Comparison of ENCODE assay signal across 16 cellular contexts in the genomic region with DNA sequence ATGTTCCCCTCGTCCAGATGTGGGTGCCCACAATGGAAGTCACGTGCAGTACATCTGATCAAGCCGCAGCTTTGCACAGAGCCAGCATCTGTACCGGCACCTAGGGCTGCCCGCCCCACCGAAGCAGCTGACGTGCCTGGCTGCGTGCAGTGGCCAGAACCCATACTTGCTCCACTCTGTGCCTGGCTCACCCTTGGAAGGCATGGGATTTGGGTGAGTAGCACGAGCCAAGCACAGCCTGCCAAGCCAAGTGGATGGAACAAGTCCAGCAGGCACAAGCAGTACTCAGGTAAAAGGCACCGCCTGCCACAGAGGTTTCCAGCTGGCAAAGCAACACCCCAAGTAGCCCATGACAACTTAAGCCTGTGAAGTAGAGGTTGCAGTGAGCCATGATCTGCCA.
"Had no signal": no experiment of that assay in that cellular context is flagged by ENCODE, and none has a peak within 500 bp of the region (broad histone marks: within the 10 kb centered on the region; RNA-seq: fewer than 3 reads in every experiment).

No MANE protein-coding gene starts in this region.

- H3K4me1 Mint-ChIP-seq: activated naive CD8-positive, alpha-beta T cell treated with anti-CD3 and anti-CD28 coated beads, Interleukin-2, amount 10 ng/mL, durations not matched to agents 7 days and 5 days; activated T-helper 17 cell treated with anti-CD3 and anti-CD28 coated beads, Interleukin-2, amount 50 U/mL, for 72 hours; natural killer cell had no signal

- ATAC-seq: activated T-helper 17 cell treated with anti-CD3 and anti-CD28 coated beads, Interleukin-2, amount 50 U/mL, for 72 hours; body of pancreas; natural killer cell; WTC11 had no signal

- H3K4me3 Mint-ChIP-seq: activated CD4-positive, alpha-beta memory T cell treated with anti-CD3 and anti-CD28 coated beads for 36 hours; activated naive CD8-positive, alpha-beta T cell treated with anti-CD3 and anti-CD28 coated beads, Interleukin-2, amount 10 ng/mL, durations not matched to agents 7 days and 5 days; activated T-helper 17 cell treated with anti-CD3 and anti-CD28 coated beads, Interleukin-2, amount 50 U/mL, for 72 hours; natural killer cell; WTC11 had no signal

- FAIRE-seq: frontal cortex had no signal

- H3K36me3 Mint-ChIP-seq: activated CD4-positive, alpha-beta memory T cell treated with anti-CD3 and anti-CD28 coated beads for 36 hours; natural killer cell; WTC11 had no signal

- DNase-seq: activated CD4-positive, alpha-beta memory T cell treated with anti-CD3 and anti-CD28 coated beads for 36 hours; activated CD4-positive, alpha-beta T cell treated with anti-CD3 and anti-CD28 coated beads for 4 hours; activated naive CD4-positive, alpha-beta T cell treated with Interleukin-2 at 50 U/mL for 16 hours; activated naive CD8-positive, alpha-beta T cell treated with anti-CD3 and anti-CD28 coated beads, Interleukin-2, amount 10 ng/mL, durations not matched to agents 7 days and 5 days; activated T-cell treated with anti-CD3 and anti-CD28 coated beads, Interleukin-2, amount 50 U/mL, for 1 hour; colonic mucosa; erythroblast; kidney glomerular epithelial cell; lower lobe of right lung; natural killer cell; stimulated activated CD4-positive, alpha-beta T cell treated with anti-CD3 and anti-CD28 coated beads, Interleukin-2, amount 100 ng/mL, for 24 hours; stimulated activated naive CD4-positive, alpha-beta T cell treated with Interleukin-2 at 50 U/mL for 16 hours had no signal

- H3K27me3 Mint-ChIP-seq: activated CD4-positive, alpha-beta memory T cell treated with anti-CD3 and anti-CD28 coated beads for 36 hours; activated naive CD8-positive, alpha-beta T cell treated with anti-CD3 and anti-CD28 coated beads, Interleukin-2, amount 10 ng/mL, durations not matched to agents 7 days and 5 days; activated T-helper 17 cell treated with anti-CD3 and anti-CD28 coated beads, Interleukin-2, amount 50 U/mL, for 72 hours had no signal

- H3K27ac Mint-ChIP-seq: activated CD4-positive, alpha-beta memory T cell treated with anti-CD3 and anti-CD28 coated beads for 36 hours; activated naive CD8-positive, alpha-beta T cell treated with anti-CD3 and anti-CD28 coated beads, Interleukin-2, amount 10 ng/mL, durations not matched to agents 7 days and 5 days; activated T-helper 17 cell treated with anti-CD3 and anti-CD28 coated beads, Interleukin-2, amount 50 U/mL, for 72 hours; natural killer cell; WTC11 had no signal

- H3K9me3 Mint-ChIP-seq: activated CD4-positive, alpha-beta memory T cell treated with anti-CD3 and anti-CD28 coated beads for 36 hours; activated naive CD8-positive, alpha-beta T cell treated with anti-CD3 and anti-CD28 coated beads, Interleukin-2, amount 10 ng/mL, durations not matched to agents 7 days and 5 days; activated T-helper 17 cell treated with anti-CD3 and anti-CD28 coated beads, Interleukin-2, amount 50 U/mL, for 72 hours; natural killer cell; WTC11 had no signal
